In the genomic region with DNA sequence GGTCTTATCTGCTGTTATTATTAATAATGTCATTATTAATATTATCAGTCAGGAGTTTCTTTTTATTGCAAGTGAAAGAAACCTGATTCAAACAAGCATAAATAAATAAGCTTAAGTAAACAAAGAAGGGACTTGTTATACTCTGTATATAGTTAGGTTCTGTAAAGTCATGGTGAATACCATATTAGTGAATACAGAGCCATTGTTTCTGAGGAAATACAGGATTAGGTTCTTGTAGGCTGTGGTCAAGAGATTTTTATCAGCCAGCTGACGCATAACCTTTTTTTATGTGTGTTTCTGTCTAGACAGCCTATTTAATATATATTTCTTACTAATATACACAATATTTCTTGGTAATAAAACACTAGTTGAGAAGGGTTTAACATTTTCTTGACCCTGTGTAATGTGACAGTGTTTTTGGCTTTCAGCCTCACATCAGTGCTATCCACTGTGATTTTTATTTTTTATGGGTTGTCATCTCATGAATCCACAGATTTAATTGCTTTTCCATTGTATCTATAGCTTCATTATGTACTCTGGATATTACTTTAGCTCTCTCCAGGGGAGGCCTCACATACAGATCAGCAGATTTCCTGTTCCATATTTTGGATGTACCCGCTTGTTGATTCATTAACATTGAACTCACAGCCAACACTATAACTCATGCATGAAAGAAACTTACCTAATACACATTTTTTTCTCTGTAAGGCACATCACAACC, we compare ENCODE assay signal across 12 cellular contexts. TPM values are rescaled to one million over a fixed set of nuclear protein-coding genes. Genes with fewer than 3 reads are reported as not detected.
DNase-seq lines count a peak whose midpoint lies in the region; ATAC-seq and TF ChIP-seq lines count a peak whose summit lies in the region.
"Had no signal": no experiment of that assay in that cellular context is flagged by ENCODE, and none has a peak within 500 bp of the region (broad histone marks: within the 10 kb centered on the region; RNA-seq: fewer than 3 reads in every experiment).

No MANE protein-coding gene starts in this region.

- intact Hi-C loops in dorsolateral prefrontal cortex (cut with DNase I) = no loop called here

- H3K27me3 ChIP-seq in dorsolateral prefrontal cortex = no peaks in the 10 kb centered on the region

- H3K4me3 Mint-ChIP-seq in nephron = peak overlapping the region in 1 of 3 experiments; percentile 26

- peaks cover 2% of the 10 kb centered on the region for H3K9me3 Mint-ChIP-seq in nephron

- H3K4me3 ChIP-seq in LNCaP clone FGC (ENCODE audit: low read depth, low read length) = peak overlapping the region; percentile 37
- H3K4me3 ChIP-seq in dorsolateral prefrontal cortex = peak overlapping the region in 17 of 59 donors; percentile 2 to 31 (median 12)

- peak overlapping the region in 37 of 59 donors; percentile 0 to 67 (median 29) for H3K27ac ChIP-seq in dorsolateral prefrontal cortex
- H3K27ac ChIP-seq: WERI-Rb-1 had no signal

- peak overlapping the region; percentile 84 to 89 (median 85) for H3K27ac Mint-ChIP-seq in nephron
- H3K27ac Mint-ChIP-seq: progenitor cell of endocrine pancreas had no signal

- peaks cover 20% of the 10 kb centered on the region for H3K36me3 Mint-ChIP-seq in nephron (ENCODE audit: low read depth)

- H3K27me3 Mint-ChIP-seq in nephron (ENCODE audit: low read depth) = peaks cover 3% of the 10 kb centered on the region

- no peak for ATAC-seq in HG03432 (IDR thresholded peaks at IDR 0.05; ENCODE audit: unreplicated experiment)
- ATAC-seq in GM19395 (IDR thresholded peaks at IDR 0.05; ENCODE audit: unreplicated experiment) = no peak

- no peak for TF ChIP-seq CTCF in AG09319 (IDR thresholded peaks at IDR 0.05; ENCODE audit: low read depth, low read length)
- no peak for TF ChIP-seq CTCF in LNCaP clone FGC (IDR thresholded peaks at IDR 0.05; ENCODE audit: control insufficient read depth, extremely low read depth, insufficient read depth)
- TF ChIP-seq CTCF in dorsolateral prefrontal cortex (IDR thresholded peaks at IDR 0.05 in 54 of 56, conservative IDR thresholded peaks at IDR 0.05 in 2 of 56; ENCODE audit: low read depth in 1 of 56, partially characterized antibody in 56 of 56) = no peak
- no peak for TF ChIP-seq CTCF in nephron (IDR thresholded peaks at IDR 0.05; ENCODE audit: unreplicated experiment in 3 of 3)

- peaks cover 47% of the 10 kb centered on the region for H3K4me1 Mint-ChIP-seq in nephron

- DNase-seq in AG09319 (ENCODE audit: extremely low read depth, low read depth) (peak; percentile 39), LNCaP clone FGC (ENCODE audit: low read depth) (peak; percentile 97), dorsolateral prefrontal cortex (no peak), GOT3 (lab: John Stamatoyannopoulos, UW) (no peak)
- DNase-seq in activated CD4-positive, alpha-beta T cell treated with anti-CD3 and anti-CD28 coated beads for 1 hour = no peak
- DNase-seq: effector CD8-positive, alpha-beta T cell; NCI-H187; WERI-Rb-1 had no signal

RNA-seq across cellular contexts. Expression of a gene that starts 8.0 kb away (rescaled TPM):
- total RNA-seq in dorsolateral prefrontal cortex = 10 to 100 TPM; 37.3 to 96.2 (median 67.6) TPM

Comparison
In these comparisons a context has a peak if more than half of its experiments do, and no peak if none do; other contexts are left out.
1. DNase-seq: peak in AG09319 (single experiment) and LNCaP clone FGC (single experiment); none in dorsolateral prefrontal cortex (0 of 10), GOT3 (single experiment) and activated CD4-positive, alpha-beta T cell treated with anti-CD3 and anti-CD28 coated beads for 1 hour (single experiment).